ENCODE assay signal across 21 cellular contexts in genomic region chr3:14570089-14570488, GRCh38. TPM values are rescaled to one million over a fixed set of nuclear protein-coding genes. Genes with fewer than 3 reads are reported as not detected.
A peak's percentile ranks its signal among the peaks of the same experiment; 100 is the strongest.
DNase-seq lines count a peak whose midpoint lies in the region; ATAC-seq and TF ChIP-seq lines count a peak whose summit lies in the region.
"Had no signal": no experiment of that assay in that cellular context is flagged by ENCODE, and none has a peak within 500 bp of the region (broad histone marks: within the 10 kb centered on the region; RNA-seq: fewer than 3 reads in every experiment).

No MANE protein-coding gene starts in this region.

- H3K27ac Mint-ChIP-seq in stimulated activated naive CD8-positive, alpha-beta T cell treated with anti-CD3 and anti-CD28 coated beads, Interleukin-15, amount 100 ng/mL, for 72 hours = peak overlapping the region in 1 of 2 donors; percentile 79
- H3K27ac Mint-ChIP-seq in activated CD8-positive, alpha-beta T cell treated with anti-CD3 and anti-CD28 coated beads for 36 hours = no peak overlapping the region
- H3K27ac Mint-ChIP-seq: activated T-helper 17 cell treated with anti-CD3 and anti-CD28 coated beads, Interleukin-2, amount 50 U/mL, for 72 hours; CD4-positive, alpha-beta memory T cell; endodermal cell had no signal

- H3K4me3 ChIP-seq in NB4 (ENCODE audit: low read depth, low read length) = no peak overlapping the region
- H3K4me3 ChIP-seq: MG63, right atrium auricular region, suprapubic skin had no signal

- H3K4me1 Mint-ChIP-seq in stimulated activated naive CD8-positive, alpha-beta T cell treated with anti-CD3 and anti-CD28 coated beads, Interleukin-15, amount 100 ng/mL, for 72 hours = peaks cover 29% of the 10 kb centered on the region
- peaks cover 9% of the 10 kb centered on the region for H3K4me1 Mint-ChIP-seq in activated CD8-positive, alpha-beta T cell treated with anti-CD3 and anti-CD28 coated beads for 36 hours (ENCODE audit: low read depth)
- H3K4me1 Mint-ChIP-seq: activated T-helper 17 cell treated with anti-CD3 and anti-CD28 coated beads, Interleukin-2, amount 50 U/mL, for 72 hours; endodermal cell had no signal

- TF ChIP-seq POLR2A in NB4 (IDR thresholded peaks at IDR 0.05; ENCODE audit: extremely low read depth, insufficient read length) = no peak
- no peak for TF ChIP-seq POLR2A in erythroblast (IDR thresholded peaks at IDR 0.05; ENCODE audit: low read length)

- intact Hi-C loops in activated CD8-positive, alpha-beta T cell treated with anti-CD3 and anti-CD28 coated beads for 36 hours (cut with micrococcal nuclease) = no loop called here

- ATAC-seq in stimulated activated naive CD8-positive, alpha-beta T cell treated with anti-CD3 and anti-CD28 coated beads, Interleukin-15, amount 100 ng/mL, for 72 hours = peak; percentile 47
- ATAC-seq in stimulated activated naive CD8-positive, alpha-beta T cell treated with anti-CD3 and anti-CD28 coated beads, Interleukin-15, Interleukin-2, amounts not matched to agents 100 U/mL and 50 U/mL, for 24 hours = no peak
- ATAC-seq in activated CD8-positive, alpha-beta T cell treated with anti-CD3 and anti-CD28 coated beads for 36 hours = peak; percentile 89
- ATAC-seq in HG03442 (IDR thresholded peaks at IDR 0.05; ENCODE audit: unreplicated experiment) (no peak), GM19351 (IDR thresholded peaks at IDR 0.05; ENCODE audit: unreplicated experiment) (no peak)
- ATAC-seq: activated T-helper 17 cell treated with anti-CD3 and anti-CD28 coated beads, Interleukin-2, amount 50 U/mL, for 72 hours had no signal

- no peaks in the 10 kb centered on the region for H3K9me3 Mint-ChIP-seq in stimulated activated naive CD8-positive, alpha-beta T cell treated with anti-CD3 and anti-CD28 coated beads, Interleukin-15, amount 100 ng/mL, for 72 hours
- no peaks in the 10 kb centered on the region for H3K9me3 Mint-ChIP-seq in activated CD8-positive, alpha-beta T cell treated with anti-CD3 and anti-CD28 coated beads for 36 hours
- H3K9me3 Mint-ChIP-seq: activated T-helper 17 cell treated with anti-CD3 and anti-CD28 coated beads, Interleukin-2, amount 50 U/mL, for 72 hours; CD4-positive, alpha-beta memory T cell; endodermal cell had no signal

- DNase-seq in stimulated activated naive CD8-positive, alpha-beta T cell treated with anti-CD3 and anti-CD28 coated beads, Interleukin-15, amount 100 ng/mL, for 72 hours = no peak
- no peak for DNase-seq in stimulated activated naive CD8-positive, alpha-beta T cell treated with anti-CD3 and anti-CD28 coated beads, Interleukin-15, Interleukin-2, amounts not matched to agents 100 U/mL and 50 U/mL, for 24 hours
- DNase-seq in NB4 (ENCODE audit: low read depth) (peak; percentile 87), NCI-H128 (lab: John Stamatoyannopoulos, UW; ENCODE audit: unreplicated experiment) (no peak), erythroblast (lab: John Stamatoyannopoulos, UW) (no peak)
- peak; percentile 63 for DNase-seq in activated CD8-positive, alpha-beta T cell treated with anti-CD3 and anti-CD28 coated beads for 36 hours
- DNase-seq: activated CD4-positive, CD25-positive, alpha-beta regulatory T cell treated with anti-CD3 and anti-CD28 coated beads, Interleukin-2, amount 50 U/mL, for 72 hours; brain microvascular endothelial cell; CD4-positive, alpha-beta memory T cell; endodermal cell; mesenchymal stem cell; MG63; naive B cell; NCI-H187 treated with DMSO at 0.1 percent for 48 hours; NCI-H2227 treated with DMSO at 0.1 percent for 48 hours; RPMI8226 had no signal

- POLR2A ChIA-PET in activated CD8-positive, alpha-beta T cell treated with anti-CD3 and anti-CD28 coated beads for 36 hours (lab: Charles Lee) = no interaction called here

- peaks cover 9% of the 10 kb centered on the region for H3K27me3 Mint-ChIP-seq in stimulated activated naive CD8-positive, alpha-beta T cell treated with anti-CD3 and anti-CD28 coated beads, Interleukin-15, amount 100 ng/mL, for 72 hours
- peaks cover 2% of the 10 kb centered on the region for H3K27me3 Mint-ChIP-seq in activated CD8-positive, alpha-beta T cell treated with anti-CD3 and anti-CD28 coated beads for 36 hours

- CTCF ChIA-PET in activated CD8-positive, alpha-beta T cell treated with anti-CD3 and anti-CD28 coated beads for 36 hours (lab: Charles Lee) = interaction anchor here (1.0 kb wide), 1 partner anchor 351 kb away, joined by 3 read pairs; no protein-coding TSS in a partner anchor

- H3K4me3 Mint-ChIP-seq in stimulated activated naive CD8-positive, alpha-beta T cell treated with anti-CD3 and anti-CD28 coated beads, Interleukin-15, amount 100 ng/mL, for 72 hours = no peak overlapping the region
- no peak overlapping the region for H3K4me3 Mint-ChIP-seq in activated CD8-positive, alpha-beta T cell treated with anti-CD3 and anti-CD28 coated beads for 36 hours
- H3K4me3 Mint-ChIP-seq: activated T-helper 17 cell treated with anti-CD3 and anti-CD28 coated beads, Interleukin-2, amount 50 U/mL, for 72 hours; CD4-positive, alpha-beta memory T cell; endodermal cell; naive B cell had no signal

- TF ChIP-seq CTCF in NB4 (IDR thresholded peaks at IDR 0.05; ENCODE audit: low read depth, low read length) = no peak
- no peak for TF ChIP-seq CTCF in activated CD8-positive, alpha-beta T cell treated with anti-CD3 and anti-CD28 coated beads for 36 hours (IDR thresholded peaks at IDR 0.05)

- H3K36me3 Mint-ChIP-seq in activated CD8-positive, alpha-beta T cell treated with anti-CD3 and anti-CD28 coated beads for 36 hours (ENCODE audit: low read depth) = no peaks in the 10 kb centered on the region
- H3K36me3 Mint-ChIP-seq: CD4-positive, alpha-beta memory T cell; naive B cell had no signal

RNA-seq across cellular contexts. Expression of gene GRIP2, which starts 29.9 kb away (rescaled TPM):
- total RNA-seq in activated CD8-positive, alpha-beta T cell treated with anti-CD3 and anti-CD28 coated beads for 36 hours = not detected
- total RNA-seq: CD4-positive, alpha-beta memory T cell had no signal

Comparison
In these comparisons a context has a peak if more than half of its experiments do, and no peak if none do; other contexts are left out.
1. ATAC-seq: peak in stimulated activated naive CD8-positive, alpha-beta T cell treated with anti-CD3 and anti-CD28 coated beads, Interleukin-15, amount 100 ng/mL, for 72 hours (single experiment) and activated CD8-positive, alpha-beta T cell treated with anti-CD3 and anti-CD28 coated beads for 36 hours (single experiment); none in stimulated activated naive CD8-positive, alpha-beta T cell treated with anti-CD3 and anti-CD28 coated beads, Interleukin-15, Interleukin-2, amounts not matched to agents 100 U/mL and 50 U/mL, for 24 hours (single experiment), HG03442 (single experiment) and GM19351 (single experiment).
2. DNase-seq: peak in NB4 (single experiment) and activated CD8-positive, alpha-beta T cell treated with anti-CD3 and anti-CD28 coated beads for 36 hours (single experiment); none in stimulated activated naive CD8-positive, alpha-beta T cell treated with anti-CD3 and anti-CD28 coated beads, Interleukin-15, amount 100 ng/mL, for 72 hours (0 of 2), stimulated activated naive CD8-positive, alpha-beta T cell treated with anti-CD3 and anti-CD28 coated beads, Interleukin-15, Interleukin-2, amounts not matched to agents 100 U/mL and 50 U/mL, for 24 hours (single experiment), NCI-H128 (single experiment) and erythroblast (0 of 2).